1 cellular context compared by ENCODE assay signal in genomic region chr16:66937725-66938337, GRCh38.
TF ChIP-seq lines count a peak whose summit lies in the region.

No MANE protein-coding gene starts in this region.

TF ChIP-seq in HepG2, 621 proteins besides CTCF, POLR2A, EP300 and RAD21 (continued from another document and continues in another):
- TF ChIP-seq KIAA2018 (CRISPR knock-in tag; IDR thresholded peaks at IDR 0.05; ENCODE audit: borderline replicate concordance), result no peak
- 0 out of 2 replicates have a peak, but pooled peaks have one; percentile 16 for TF ChIP-seq DNMT1 (CRISPR knock-in tag; IDR thresholded peaks at IDR 0.05)
- TF ChIP-seq PCBP1 (IDR thresholded peaks at IDR 0.05; ENCODE audit: borderline replicate concordance, low read depth, low read length), result no peak
- TF ChIP-seq PRDM15 (CRISPR knock-in tag; IDR thresholded peaks at IDR 0.05), result no peak
- no peak for TF ChIP-seq HDAC6 (IDR thresholded peaks at IDR 0.05; ENCODE audit: low read depth, low read length)
- no peak for TF ChIP-seq SMAD9 (CRISPR knock-in tag; IDR thresholded peaks at IDR 0.05)
- TF ChIP-seq ZNF710 (CRISPR knock-in tag; IDR thresholded peaks at IDR 0.05; ENCODE audit: borderline replicate concordance), result no peak
- TF ChIP-seq AGO2 (optimal IDR thresholded peaks at IDR 0.05; ENCODE audit: low read depth, low read length), result peak; percentile 46
- TF ChIP-seq JARID2 (CRISPR knock-in tag; IDR thresholded peaks at IDR 0.05; ENCODE audit: insufficient replicate concordance), result no peak
- peak; percentile 76 for TF ChIP-seq HNF4A (CRISPR knock-in tag; IDR thresholded peaks at IDR 0.05)
- no peak for TF ChIP-seq MXI1 (IDR thresholded peaks at IDR 0.05; ENCODE audit: borderline replicate concordance, low read depth, low read length)
- TF ChIP-seq HOXA3 (CRISPR knock-in tag; IDR thresholded peaks at IDR 0.05), result no peak
- TF ChIP-seq ZNF513 (CRISPR knock-in tag; conservative IDR thresholded peaks at IDR 0.05), result no peak
- no peak for TF ChIP-seq SAFB2 (CRISPR knock-in tag; IDR thresholded peaks at IDR 0.05; ENCODE audit: borderline replicate concordance, low read depth)
- TF ChIP-seq ATM (IDR thresholded peaks at IDR 0.05; ENCODE audit: borderline replicate concordance), result no peak
- TF ChIP-seq ZNF569 (CRISPR knock-in tag; IDR thresholded peaks at IDR 0.05; ENCODE audit: borderline replicate concordance), result no peak
- TF ChIP-seq ELF3 (CRISPR knock-in tag; IDR thresholded peaks at IDR 0.05), result 0 out of 2 replicates have a peak, but pooled peaks have one; percentile 45
- TF ChIP-seq ZSCAN21 (CRISPR knock-in tag; IDR thresholded peaks at IDR 0.05; ENCODE audit: borderline replicate concordance), result no peak
- no peak for TF ChIP-seq MED13 (CRISPR knock-in tag; IDR thresholded peaks at IDR 0.05)
- TF ChIP-seq ZHX2 (IDR thresholded peaks at IDR 0.05; ENCODE audit: low read depth), result no peak
- TF ChIP-seq ZHX2 (CRISPR knock-in tag; IDR thresholded peaks at IDR 0.05; ENCODE audit: borderline replicate concordance), result no peak
- TF ChIP-seq THAP7 (CRISPR knock-in tag; IDR thresholded peaks at IDR 0.05), result 0 out of 2 replicates have a peak, but pooled peaks have one; percentile 44
- 0 out of 2 replicates have a peak, but pooled peaks have one; percentile 10 for TF ChIP-seq MED1 (CRISPR knock-in tag; IDR thresholded peaks at IDR 0.05)
- TF ChIP-seq SNAI1 (CRISPR knock-in tag; IDR thresholded peaks at IDR 0.05; ENCODE audit: borderline replicate concordance), result no peak
- TF ChIP-seq ZBTB4 (CRISPR knock-in tag; IDR thresholded peaks at IDR 0.05; ENCODE audit: borderline replicate concordance), result no peak
- no peak for TF ChIP-seq ZNF317 (CRISPR knock-in tag; IDR thresholded peaks at IDR 0.05)
- no peak for TF ChIP-seq GTF2F1 (IDR thresholded peaks at IDR 0.05; ENCODE audit: low read length)
- TF ChIP-seq U2AF1 (optimal IDR thresholded peaks at IDR 0.05; ENCODE audit: low read depth, low read length), result no peak
- TF ChIP-seq SSRP1 (CRISPR knock-in tag; IDR thresholded peaks at IDR 0.05), result 0 out of 2 replicates have a peak, but pooled peaks have one; percentile 26
